ENCODE assay signal across 19 cellular contexts in genomic region chr3:107142171-107142570, GRCh38.
DNase-seq lines count a peak whose midpoint lies in the region; ATAC-seq and TF ChIP-seq lines count a peak whose summit lies in the region.
"Had no signal": no experiment of that assay in that cellular context is flagged by ENCODE, and none has a peak within 500 bp of the region (broad histone marks: within the 10 kb centered on the region; RNA-seq: fewer than 3 reads in every experiment).

No MANE protein-coding gene starts in this region.

- H3K27ac ChIP-seq in DND-41 (ENCODE audit: low read length) (peak overlapping the region; percentile 80), neural progenitor cell (peak overlapping the region; percentile 95), tibial artery (no peak overlapping the region)

- peaks cover 25% of the 10 kb centered on the region for H3F3A ChIP-seq in neural progenitor cell (ENCODE audit: low read depth)

- H3K27me3 ChIP-seq in DND-41 (ENCODE audit: insufficient read depth, low read length, poor library complexity): no peaks in the 10 kb centered on the region
- no peaks in the 10 kb centered on the region for H3K27me3 ChIP-seq in neural progenitor cell
- no peaks in the 10 kb centered on the region for H3K27me3 ChIP-seq in tibial artery

- no peak overlapping the region for H3K4me3 Mint-ChIP-seq in neural progenitor cell
- H3K4me3 Mint-ChIP-seq: B cell; CD4-positive, CD25-positive, alpha-beta regulatory T cell had no signal

- H3K79me2 ChIP-seq in DND-41 (ENCODE audit: insufficient read depth, low read length) (no peaks in the 10 kb centered on the region), neural progenitor cell (ENCODE audit: low read depth) (no peaks in the 10 kb centered on the region)

- H3K36me3 Mint-ChIP-seq in neural progenitor cell: no peaks in the 10 kb centered on the region
- H3K36me3 Mint-ChIP-seq: CD4-positive, CD25-positive, alpha-beta regulatory T cell had no signal

- H2AFZ ChIP-seq in DND-41 (ENCODE audit: low read depth, low read length): no peak overlapping the region
- no peak overlapping the region for H2AFZ ChIP-seq in neural progenitor cell (replicated peaks)

- H3K4me3 ChIP-seq in DND-41 (ENCODE audit: low read depth in 1 of 2, low read length in 2 of 2) (no peak overlapping the region), neural progenitor cell (no peak overlapping the region), tibial artery (no peak overlapping the region)

- H4K20me1 ChIP-seq in DND-41 (ENCODE audit: insufficient read depth, low read length) (no peaks in the 10 kb centered on the region), neural progenitor cell (ENCODE audit: low read depth) (no peaks in the 10 kb centered on the region)

- in situ Hi-C loops in GM13977 (cut with MboI; ENCODE audit: low pct_unique_long_range_greater_than_20kb, low sequenced_read_pairs, unreplicated experiment): no loop called here

- H3K4me2 ChIP-seq in DND-41 (ENCODE audit: insufficient read depth, low read length) (peak overlapping the region; percentile 41; the same call in 1 of the 2 replicates), neural progenitor cell (peak overlapping the region; percentile 37)

- DNase-seq in DND-41: no peak
- peak; percentile 96 for DNase-seq in NCI-H2171 treated with DMSO at 0.1 percent for 48 hours (lab: John Stamatoyannopoulos, UW)
- DNase-seq in cerebellar cortex (ENCODE audit: low spot score): peak; percentile 85
- DNase-seq in neural progenitor cell (ENCODE audit: low spot score): no peak
- no peak for DNase-seq in OCI-M1 (lab: John Stamatoyannopoulos, UW)
- DNase-seq in tibial artery: no peak
- no peak for DNase-seq in GM13977 (ENCODE audit: low spot score)
- DNase-seq: Caco-2; CD4-positive, CD25-positive, alpha-beta regulatory T cell; GF-D8; GOT3; KBM-7; NCI-H146; NCI-H2107; NCI-H345; NCI-H748 treated with DMSO at 0.1 percent for 48 hours had no signal

- H3K36me3 ChIP-seq in DND-41 (ENCODE audit: insufficient read depth, low read length) (no peaks in the 10 kb centered on the region), neural progenitor cell (no peaks in the 10 kb centered on the region), tibial artery (no peaks in the 10 kb centered on the region)

- H3K9me3 ChIP-seq in DND-41 (ENCODE audit: insufficient read depth, low read length, severe bottlenecking) (no peaks in the 10 kb centered on the region), neural progenitor cell (ENCODE audit: low read depth) (no peaks in the 10 kb centered on the region), tibial artery (no peaks in the 10 kb centered on the region)
- H3K9me3 ChIP-seq: Caco-2 had no signal

- peaks cover 9% of the 10 kb centered on the region for H3K4me1 Mint-ChIP-seq in neural progenitor cell
- H3K4me1 Mint-ChIP-seq: CD4-positive, CD25-positive, alpha-beta regulatory T cell had no signal

- no peak overlapping the region for H3K27ac Mint-ChIP-seq in neural progenitor cell
- H3K27ac Mint-ChIP-seq: B cell; CD4-positive, CD25-positive, alpha-beta regulatory T cell had no signal

- H3K4me1 ChIP-seq in DND-41 (ENCODE audit: insufficient read depth, low read length) (peaks cover 34% of the 10 kb centered on the region), neural progenitor cell (peaks cover 19% of the 10 kb centered on the region), tibial artery (peaks cover 0 to 4% (median 0%) of the 10 kb centered on the region in 4 donors)

- H3K9me3 Mint-ChIP-seq in neural progenitor cell: peaks cover 4% of the 10 kb centered on the region

- no peak overlapping the region for H3K9ac ChIP-seq in DND-41 (ENCODE audit: low read depth, low read length)
- H3K9ac ChIP-seq in neural progenitor cell: no peak overlapping the region

- intact Hi-C loops in tibial artery (cut with DNase I; ENCODE audit: low total_unique reads): no loop called here

- ATAC-seq in DND-41 (ENCODE audit: insufficient read depth, low read depth): 0 out of 3 replicates have a peak, but pooled peaks have one; percentile 13
- ATAC-seq: Panc1, Right ventricle myocardium inferior had no signal

- H3K27me3 Mint-ChIP-seq in neural progenitor cell (ENCODE audit: insufficient read depth, low read depth): peaks cover 2% of the 10 kb centered on the region
- H3K27me3 Mint-ChIP-seq: B cell had no signal

- TF ChIP-seq CTCF in DND-41 (IDR thresholded peaks at IDR 0.05; ENCODE audit: borderline replicate concordance, extremely low read depth, low read length, poor library complexity, severe bottlenecking) (no peak), neural progenitor cell (IDR thresholded peaks at IDR 0.05) (no peak), tibial artery (IDR thresholded peaks at IDR 0.05) (no peak), GM13977 (IDR thresholded peaks at IDR 0.05; ENCODE audit: extremely low read depth, insufficient read depth, missing control alignments) (no peak)

Comparison
In these comparisons a context has a peak if more than half of its experiments do, and no peak if none do; other contexts are left out.
1. DNase-seq: peak in NCI-H2171 treated with DMSO at 0.1 percent for 48 hours (single experiment) and cerebellar cortex (single experiment); none in DND-41 (single experiment), neural progenitor cell (single experiment), OCI-M1 (single experiment), tibial artery (0 of 2) and GM13977 (single experiment).
2. H3K27ac ChIP-seq: peak in DND-41 (single experiment) and neural progenitor cell (single experiment); none in tibial artery (0 of 2).